Comparison of ENCODE assay signal across 12 cellular contexts in genomic region chr20:57574954-57575353, GRCh38. TPM values are rescaled to one million over a fixed set of nuclear protein-coding genes. Genes with fewer than 3 reads are reported as not detected.
"Had no signal": no experiment of that assay in that cellular context is flagged by ENCODE, and none has a peak within 500 bp of the region (broad histone marks: within the 10 kb centered on the region; RNA-seq: fewer than 3 reads in every experiment).

No MANE protein-coding gene starts in this region.

- ATAC-seq: GM23338, HCT116 had no signal

- FAIRE-seq: H1, H54 had no signal

- H3K4me2 ChIP-seq: GM23338 had no signal

- H3K4me1 ChIP-seq: HAP-1 had no signal

- H3K36me3 ChIP-seq: HAP-1 had no signal

- H3K9me3 ChIP-seq: HAP-1 had no signal

- H3K9ac ChIP-seq: GM23248 had no signal

- H3K27ac ChIP-seq: GM23248 had no signal

- DNase-seq: GM23248, GOT3, H7, H9, HCEC 1CT, HFFc6 had no signal

- H3K4me3 ChIP-seq: GM23248, GM23338, HAP-1 had no signal

- H2AFZ ChIP-seq: GM23248, GM23338 had no signal

RNA-seq across cellular contexts. Expression of gene PCK1, which starts 14.0 kb away (rescaled TPM):
- total RNA-seq: GM23248, GM23338, H1, H7, H9, HFFc6 had no signal
- polyA plus RNA-seq: GM23248, GM23338, H1 had no signal

RNA-seq across cellular contexts. Expression of gene ZBP1, which starts 45.3 kb away (rescaled TPM):
- total RNA-seq: GM23248, GM23338, H1, H4, H7, H9, HFFc6 had no signal
- polyA plus RNA-seq: GM23248, GM23338, H1 had no signal

RNA-seq across cellular contexts. Expression of gene CTCFL, which starts 50.0 kb away (rescaled TPM):
- total RNA-seq: GM23248, H4, HFFc6 had no signal
- polyA plus RNA-seq: GM23248 had no signal
